1 cellular context compared by ENCODE assay signal in genomic region chr7:44052771-44053365, GRCh38.
TF ChIP-seq lines count a peak whose summit lies in the region.

No MANE protein-coding gene starts in this region.

TF ChIP-seq in HEK293, 187 proteins besides CTCF, POLR2A, EP300 and RAD21:
- no peak for TF ChIP-seq ZNF521 (tag by site-specific recombination; IDR thresholded peaks at IDR 0.05)
- TF ChIP-seq REST (tag by site-specific recombination; IDR thresholded peaks at IDR 0.05) = peak; percentile 63
